Comparison of ENCODE assay signal across 25 cellular contexts in the genomic region with DNA sequence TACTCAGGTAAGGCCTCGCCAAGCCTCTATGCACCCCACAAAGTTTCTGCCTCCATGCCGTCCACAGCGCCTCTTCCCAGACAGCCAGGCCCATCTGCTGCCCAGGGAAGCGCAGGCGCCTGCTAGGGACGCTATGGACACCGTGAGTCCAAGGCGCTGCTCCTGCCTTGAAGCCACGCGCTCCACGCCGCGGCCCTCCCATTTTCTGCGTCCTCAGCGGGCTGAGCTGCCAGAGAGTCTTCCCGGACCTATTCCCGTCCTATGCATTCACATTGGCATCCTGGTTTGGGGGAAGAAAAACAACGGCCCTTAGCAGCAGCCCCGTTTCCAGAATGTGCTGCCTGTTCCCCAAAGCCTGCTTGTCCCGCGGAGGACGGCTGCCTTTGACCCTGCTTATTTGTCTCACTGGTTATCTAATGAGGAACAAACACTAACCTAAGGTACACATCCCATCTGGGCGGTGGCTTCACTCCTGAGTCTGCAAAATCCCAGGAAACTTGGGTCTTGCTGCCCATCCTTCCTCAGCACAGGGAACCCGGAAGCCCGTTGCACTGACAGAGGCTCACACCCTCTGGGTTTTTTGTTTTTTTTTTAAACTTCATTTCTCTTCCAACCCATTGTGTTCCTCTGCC.
"Had no signal": no experiment of that assay in that cellular context is flagged by ENCODE, and none has a peak within 500 bp of the region (broad histone marks: within the 10 kb centered on the region; RNA-seq: fewer than 3 reads in every experiment).

No MANE protein-coding gene starts in this region.

- H3K27ac ChIP-seq: body of pancreas, SJSA1 had no signal

- H3K27me3 ChIP-seq: body of pancreas, SJSA1 had no signal

- H3K4me1 Mint-ChIP-seq: activated CD8-positive, alpha-beta memory T cell treated with anti-CD3 and anti-CD28 coated beads, Interleukin-2, amount 10 ng/mL, durations not matched to agents 7 days and 5 days; activated naive CD4-positive, alpha-beta T cell treated with anti-CD3 and anti-CD28 coated beads, Interleukin-2, amount 50 U/mL, for 24 hours; WTC11 had no signal

- H3K27ac Mint-ChIP-seq: activated CD8-positive, alpha-beta memory T cell treated with anti-CD3 and anti-CD28 coated beads, Interleukin-2, amount 10 ng/mL, durations not matched to agents 7 days and 5 days; activated naive CD4-positive, alpha-beta T cell treated with anti-CD3 and anti-CD28 coated beads, Interleukin-2, amount 50 U/mL, for 24 hours; activated T-cell treated with anti-CD3 and anti-CD28 coated beads, Interleukin-2, amount 50 U/mL, for 24 hours; activated T-helper 1 cell treated with anti-CD3 and anti-CD28 coated beads, Interleukin-12 subunit alpha, Interleukin-12 subunit beta, Interleukin-2, Interleukin-4 antibody, amounts not matched to agents 30 ng/mL and 10 ng/mL and 1 ng/mL, durations not matched to agents 14 hours and 24 hours and 36 hours; WTC11 had no signal

- H3K27me3 Mint-ChIP-seq: activated CD8-positive, alpha-beta memory T cell treated with anti-CD3 and anti-CD28 coated beads, Interleukin-2, amount 10 ng/mL, durations not matched to agents 7 days and 5 days; activated naive CD4-positive, alpha-beta T cell treated with anti-CD3 and anti-CD28 coated beads, Interleukin-2, amount 50 U/mL, for 24 hours; activated T-cell treated with anti-CD3 and anti-CD28 coated beads, Interleukin-2, amount 50 U/mL, for 24 hours had no signal

- ATAC-seq: activated CD8-positive, alpha-beta memory T cell treated with anti-CD3 and anti-CD28 coated beads, Interleukin-2, amount 10 ng/mL, durations not matched to agents 7 days and 5 days; body of pancreas; K562; SK-N-SH treated with all-trans-retinoic acid at 6 μM for 48 hours; WTC11 had no signal

- H3K4me1 ChIP-seq: body of pancreas had no signal

- DNase-seq: activated CD4-positive, alpha-beta T cell treated with anti-CD3 and anti-CD28 coated beads for 48 hours; activated CD4-positive, alpha-beta T cell treated with anti-CD3 and anti-CD28 coated beads, Interleukin-2, amount 50 U/mL, for 4 hours; activated CD4-positive, CD25-positive, alpha-beta regulatory T cell treated with anti-CD3 and anti-CD28 coated beads, Interleukin-2, amount 50 U/mL, for 72 hours; activated CD8-positive, alpha-beta memory T cell treated with anti-CD3 and anti-CD28 coated beads, Interleukin-2, amount 10 ng/mL, durations not matched to agents 7 days and 5 days; activated effector memory CD4-positive, alpha-beta T cell treated with Interleukin-2 at 50 U/mL for 16 hours; activated naive CD4-positive, alpha-beta T cell; activated T-cell treated with anti-CD3 and anti-CD28 coated beads, Interleukin-2, amount 50 U/mL, for 24 hours; aorta; body of pancreas; central memory CD4-positive, alpha-beta T cell; Kasumi-1; NCI-H1105 treated with DMSO at 0.1 percent for 48 hours; NCI-H1436 treated with DMSO at 0.1 percent for 48 hours; NCI-H187; NCI-H2081; NCI-H510A treated with DMSO at 0.1 percent for 48 hours; RPMI8226; SHP77; SW 1271 had no signal

- H3K4me3 ChIP-seq: body of pancreas, K562, SJSA1 had no signal

- H3K4me3 Mint-ChIP-seq: activated CD8-positive, alpha-beta memory T cell treated with anti-CD3 and anti-CD28 coated beads, Interleukin-2, amount 10 ng/mL, durations not matched to agents 7 days and 5 days; activated naive CD4-positive, alpha-beta T cell treated with anti-CD3 and anti-CD28 coated beads, Interleukin-2, amount 50 U/mL, for 24 hours; activated T-cell treated with anti-CD3 and anti-CD28 coated beads, Interleukin-2, amount 50 U/mL, for 24 hours; activated T-helper 1 cell treated with anti-CD3 and anti-CD28 coated beads, Interleukin-12 subunit alpha, Interleukin-12 subunit beta, Interleukin-2, Interleukin-4 antibody, amounts not matched to agents 30 ng/mL and 10 ng/mL and 1 ng/mL, durations not matched to agents 14 hours and 24 hours and 36 hours; WTC11 had no signal

- H3K36me3 Mint-ChIP-seq: activated CD8-positive, alpha-beta memory T cell treated with anti-CD3 and anti-CD28 coated beads, Interleukin-2, amount 10 ng/mL, durations not matched to agents 7 days and 5 days had no signal

- H3K9me3 ChIP-seq: body of pancreas, SJSA1 had no signal

- H3K9me3 Mint-ChIP-seq: activated naive CD4-positive, alpha-beta T cell treated with anti-CD3 and anti-CD28 coated beads, Interleukin-2, amount 50 U/mL, for 24 hours; activated T-cell treated with anti-CD3 and anti-CD28 coated beads, Interleukin-2, amount 50 U/mL, for 24 hours; activated T-helper 1 cell treated with anti-CD3 and anti-CD28 coated beads, Interleukin-12 subunit alpha, Interleukin-12 subunit beta, Interleukin-2, Interleukin-4 antibody, amounts not matched to agents 30 ng/mL and 10 ng/mL and 1 ng/mL, durations not matched to agents 14 hours and 24 hours and 36 hours; WTC11 had no signal
